In the genomic region with DNA sequence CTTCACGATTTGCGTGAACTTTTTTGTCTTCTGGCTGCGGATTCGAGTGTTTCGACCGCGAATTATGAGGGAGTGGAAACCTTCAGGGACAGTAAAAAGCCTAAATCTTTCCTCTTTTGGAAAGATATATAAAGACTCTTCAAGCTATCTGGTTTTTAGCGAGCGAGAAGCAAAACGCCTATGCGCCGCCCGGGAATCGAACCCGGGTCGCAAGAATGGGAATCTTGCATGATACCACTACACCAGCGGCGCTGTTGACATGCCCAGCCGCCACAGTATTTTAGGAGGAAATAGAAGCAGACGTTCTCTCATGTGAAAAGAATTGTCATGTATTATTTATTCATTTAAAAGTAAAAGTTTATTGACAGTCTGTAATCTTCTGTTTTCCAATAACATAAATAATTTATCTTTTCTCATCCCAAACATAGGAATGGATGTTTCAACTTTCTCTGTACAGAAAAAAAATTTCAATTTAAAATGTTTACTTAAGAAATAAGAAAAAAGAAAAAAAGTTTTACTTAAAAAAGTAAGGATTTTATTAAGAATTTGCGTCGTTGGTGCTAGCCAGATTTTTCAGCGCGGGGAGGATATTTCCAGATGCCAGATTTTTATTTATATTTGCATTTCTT, we compare ENCODE assay signal across 8 cellular contexts. TPM values are rescaled to one million over a fixed set of nuclear protein-coding genes. Genes with fewer than 3 reads are reported as not detected.
DNase-seq lines count a peak whose midpoint lies in the region; TF ChIP-seq lines count a peak whose summit lies in the region.

No MANE protein-coding gene starts in this region.

- peak overlapping the region; percentile 86 for H3K4me3 Mint-ChIP-seq in activated naive CD8-positive, alpha-beta T cell treated with anti-CD3 and anti-CD28 coated beads for 36 hours

- WGBS in GM23248 (ENCODE audit: low coverage in 1 of 2, low lambda C conversion rate in 2 of 2, missing lambda C conversion rate in 2 of 2), 2 experiments, result 0 to 2% methylated on average over 24 of the region's 24 CpGs
- WGBS in urinary bladder, result 2% methylated on average over 24 of the region's 24 CpGs

- H3K27ac ChIP-seq in GM23248 (peak overlapping the region; percentile 96), SK-N-MC (peak overlapping the region; percentile 98), left ventricle myocardium inferior (replicated peaks) (peak overlapping the region; percentile 98), urinary bladder (ENCODE audit: low read depth) (peak overlapping the region; percentile 95)

- peaks cover 6% of the 10 kb centered on the region for H3K27me3 Mint-ChIP-seq in activated naive CD8-positive, alpha-beta T cell treated with anti-CD3 and anti-CD28 coated beads for 36 hours

- H3K36me3 Mint-ChIP-seq in activated naive CD8-positive, alpha-beta T cell treated with anti-CD3 and anti-CD28 coated beads for 36 hours, result peaks cover 11% of the 10 kb centered on the region

- H3K9me3 ChIP-seq in GM23248 (ENCODE audit: low read depth) (no peaks in the 10 kb centered on the region), SK-N-MC (ENCODE audit: low read depth, low read length) (no peaks in the 10 kb centered on the region), left ventricle myocardium inferior (replicated peaks) (no peaks in the 10 kb centered on the region)

- intact Hi-C loops in left ventricle myocardium inferior (cut with micrococcal nuclease), result no loop called here

- DNase-seq in DMS 273 treated with DMSO at 0.1 percent for 48 hours (lab: John Stamatoyannopoulos, UW) (peak; percentile 91), GM23248 (no peak), LNCaP clone FGC (ENCODE audit: low read depth) (no peak), SK-N-MC (ENCODE audit: low read depth, low spot score) (peak; percentile 76), left ventricle myocardium inferior (peak; percentile 88), putamen (ENCODE audit: low spot score) (peak; percentile 93)
- peak; percentile 83 for DNase-seq in activated naive CD8-positive, alpha-beta T cell treated with anti-CD3 and anti-CD28 coated beads for 36 hours

- H3K9ac ChIP-seq in GM23248 (peak overlapping the region; percentile 98), SK-N-MC (ENCODE audit: insufficient read length) (peak overlapping the region; percentile 98)

- peak overlapping the region; percentile 90 for H3K27ac Mint-ChIP-seq in activated naive CD8-positive, alpha-beta T cell treated with anti-CD3 and anti-CD28 coated beads for 36 hours

- in situ Hi-C loops in GM23248 (cut with MboI), result no loop called here

- H3K4me1 ChIP-seq in GM23248 (ENCODE audit: insufficient read depth) (peaks cover 9% of the 10 kb centered on the region; the same call in 1 of the 2 replicates), left ventricle myocardium inferior (peaks cover 45% of the 10 kb centered on the region), urinary bladder (ENCODE audit: insufficient read depth) (peaks cover 1% of the 10 kb centered on the region)

- no peaks in the 10 kb centered on the region for H3K9me2 ChIP-seq in GM23248 (ENCODE audit: insufficient read depth)

- H3K4me3 ChIP-seq in GM23248 (peak overlapping the region; percentile 99), LNCaP clone FGC (ENCODE audit: low read depth, low read length) (peak overlapping the region; percentile 73), SK-N-MC (peak overlapping the region; percentile 93), left ventricle myocardium inferior (peak overlapping the region; percentile 83), urinary bladder (ENCODE audit: low read depth, low read length) (peak overlapping the region; percentile 63)

- H3K36me3 ChIP-seq in GM23248 (ENCODE audit: low read depth), result no peaks in the 10 kb centered on the region
- H3K36me3 ChIP-seq in SK-N-MC (ENCODE audit: insufficient read depth, low read length), result peaks cover 7% of the 10 kb centered on the region; the same call in 1 of the 2 replicates
- no peaks in the 10 kb centered on the region for H3K36me3 ChIP-seq in left ventricle myocardium inferior
- no peaks in the 10 kb centered on the region for H3K36me3 ChIP-seq in urinary bladder (ENCODE audit: insufficient read depth)

- peak overlapping the region; percentile 66 for H2AFZ ChIP-seq in GM23248

- H3K27me3 ChIP-seq in GM23248 (replicated peaks; ENCODE audit: insufficient read depth), result no peaks in the 10 kb centered on the region
- no peaks in the 10 kb centered on the region for H3K27me3 ChIP-seq in left ventricle myocardium inferior (ENCODE audit: low read depth)

- H3F3A ChIP-seq in GM23248 (ENCODE audit: insufficient read depth), result peaks cover 24% of the 10 kb centered on the region

- TF ChIP-seq CTCF in LNCaP clone FGC (IDR thresholded peaks at IDR 0.05; ENCODE audit: control insufficient read depth, extremely low read depth, insufficient read depth), result no peak
- TF ChIP-seq CTCF in left ventricle myocardium inferior (IDR thresholded peaks at IDR 0.05; ENCODE audit: borderline replicate concordance), result no peak

- no peaks in the 10 kb centered on the region for H3K9me3 Mint-ChIP-seq in activated naive CD8-positive, alpha-beta T cell treated with anti-CD3 and anti-CD28 coated beads for 36 hours

- peaks cover 43% of the 10 kb centered on the region for H3K79me2 ChIP-seq in GM23248 (ENCODE audit: insufficient read depth)

- H3K4me2 ChIP-seq in GM23248 (ENCODE audit: unreplicated experiment), result peak overlapping the region; percentile 97

- H3K4me1 Mint-ChIP-seq in activated naive CD8-positive, alpha-beta T cell treated with anti-CD3 and anti-CD28 coated beads for 36 hours, result peaks cover 28% of the 10 kb centered on the region

- H4K20me1 ChIP-seq in GM23248 (ENCODE audit: insufficient read depth), result no peaks in the 10 kb centered on the region; the same call in 1 of the 2 replicates

RNA-seq across cellular contexts. Expression of gene TIA1, which starts 0.5 kb away (rescaled TPM):
- total RNA-seq in GM23248 (2014; rRNA removed; shearing (Covaris generic)), result 36.8 and 42.8 TPM in 2 replicates
- polyA plus RNA-seq in GM23248 (2016; fragmentation: Nextera tagmentation; extraction: Ambion mirVana), result 30.7 and 36.8 TPM in 2 replicates
- 10 to 100 TPM; 87.0 to 88.0 TPM for total RNA-seq in activated naive CD8-positive, alpha-beta T cell treated with anti-CD3 and anti-CD28 coated beads for 36 hours
- 45.1 TPM for total RNA-seq in left ventricle myocardium inferior
- total RNA-seq in urinary bladder, result 492 TPM
- 50.6 TPM for polyA plus RNA-seq in urinary bladder

RNA-seq across cellular contexts. Expression of gene PCYOX1, which starts 9.0 kb away (rescaled TPM):
- total RNA-seq in GM23248 (2014; rRNA removed; shearing (Covaris generic)), result 74.4 and 76.1 TPM in 2 replicates
- 81.9 and 87.8 TPM in 2 replicates for polyA plus RNA-seq in GM23248 (2016; fragmentation: Nextera tagmentation; extraction: Ambion mirVana)
- total RNA-seq in activated naive CD8-positive, alpha-beta T cell treated with anti-CD3 and anti-CD28 coated beads for 36 hours, result 10 to 100 TPM in 1 of 2 experiments, 1 to 10 TPM in 1; 9.5 to 11.0 TPM
- total RNA-seq in left ventricle myocardium inferior, result 84.6 TPM
- 57.9 TPM for total RNA-seq in urinary bladder
- polyA plus RNA-seq in urinary bladder, result 42.6 TPM

RNA-seq across cellular contexts. Expression of gene SNRPG, which starts 44.6 kb away (rescaled TPM):
- 108 and 144 TPM in 2 replicates for total RNA-seq in GM23248 (2014; rRNA removed; shearing (Covaris generic))
- polyA plus RNA-seq in GM23248 (2016; fragmentation: Nextera tagmentation; extraction: Ambion mirVana) (327 and 337 TPM in 2 replicates), urinary bladder (101 TPM)
- total RNA-seq in activated naive CD8-positive, alpha-beta T cell treated with anti-CD3 and anti-CD28 coated beads for 36 hours, result 100 to 1,000 TPM; 590 to 602 TPM
- total RNA-seq in left ventricle myocardium inferior (138 TPM), urinary bladder (95.0 TPM)

RNA-seq across cellular contexts. Expression of gene FAM136A, which starts 52.9 kb away (rescaled TPM):
- 40.3 and 44.2 TPM in 2 replicates for total RNA-seq in GM23248 (2014; rRNA removed; shearing (Covaris generic))
- polyA plus RNA-seq in GM23248 (2016; fragmentation: Nextera tagmentation; extraction: Ambion mirVana) (53.4 and 57.4 TPM in 2 replicates), urinary bladder (26.3 TPM)
- total RNA-seq in activated naive CD8-positive, alpha-beta T cell treated with anti-CD3 and anti-CD28 coated beads for 36 hours, result 100 to 1,000 TPM; 115 TPM
- total RNA-seq in left ventricle myocardium inferior (26.0 TPM), urinary bladder (22.7 TPM)

RNA-seq across cellular contexts. Expression of gene C2orf42, which starts 58.1 kb away (rescaled TPM):
- total RNA-seq in GM23248 (2014; rRNA removed; shearing (Covaris generic)), result 23.2 and 25.5 TPM in 2 replicates
- 15.5 and 15.7 TPM in 2 replicates for polyA plus RNA-seq in GM23248 (2016; fragmentation: Nextera tagmentation; extraction: Ambion mirVana)
- total RNA-seq in activated naive CD8-positive, alpha-beta T cell treated with anti-CD3 and anti-CD28 coated beads for 36 hours, result 10 to 100 TPM; 16.0 to 17.4 TPM
- 14.6 TPM for total RNA-seq in left ventricle myocardium inferior
- total RNA-seq in urinary bladder, result 19.1 TPM
- polyA plus RNA-seq in urinary bladder, result 12.7 TPM

Comparison
In these comparisons a context has a peak if more than half of its experiments do, and no peak if none do; other contexts are left out.
1. DNase-seq: peak in DMS 273 treated with DMSO at 0.1 percent for 48 hours (single experiment), SK-N-MC (single experiment), activated naive CD8-positive, alpha-beta T cell treated with anti-CD3 and anti-CD28 coated beads for 36 hours (single experiment), left ventricle myocardium inferior (single experiment) and putamen (single experiment); none in GM23248 (single experiment) and LNCaP clone FGC (single experiment).
2. Peak in every context shown above with its lines, with median percentiles within 50 percentile points of each other: H3K27ac ChIP-seq and H3K4me3 ChIP-seq.